28 cellular contexts compared by ENCODE assay signal in the genomic region with DNA sequence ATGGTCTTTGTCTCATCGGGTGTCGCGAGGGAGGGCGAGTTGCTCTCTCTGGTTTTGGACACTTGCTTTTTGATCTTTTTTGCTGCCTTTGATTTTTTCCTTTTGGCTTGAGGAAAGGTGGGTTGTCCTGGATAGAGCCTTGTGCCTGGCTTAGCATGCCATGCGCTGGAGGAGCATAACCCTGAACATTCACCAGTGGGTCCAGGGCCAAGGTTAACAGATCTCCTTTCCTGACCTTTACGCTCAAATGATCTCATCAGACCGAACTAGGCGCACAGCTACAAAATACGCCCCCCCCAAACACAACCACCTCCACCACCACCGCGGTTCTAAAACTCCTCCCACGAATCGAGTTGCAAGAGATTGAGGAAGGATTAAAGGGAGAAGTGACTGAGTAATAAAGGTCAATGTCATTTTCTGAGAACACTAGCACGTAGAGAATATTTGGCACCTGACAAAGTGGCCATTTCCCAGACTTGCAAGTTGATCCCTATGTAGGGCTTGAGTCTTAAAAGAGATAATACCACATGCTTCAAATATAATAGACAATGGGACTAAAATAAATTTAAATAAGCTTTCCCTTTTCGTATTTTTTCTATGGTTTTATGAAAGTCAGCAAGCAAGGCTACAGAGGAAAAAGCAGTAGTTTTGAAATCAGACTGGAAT. TPM values are rescaled to one million over a fixed set of nuclear protein-coding genes. Genes with fewer than 3 reads are reported as not detected.
"Had no signal": no experiment of that assay in that cellular context is flagged by ENCODE, and none has a peak within 500 bp of the region (broad histone marks: within the 10 kb centered on the region; RNA-seq: fewer than 3 reads in every experiment).

No MANE protein-coding gene starts in this region.

- H3K27me3 ChIP-seq: adrenal gland, body of pancreas, heart left ventricle had no signal

- H3K4me1 ChIP-seq: adrenal gland had no signal

- H3K4me3 ChIP-seq: adrenal gland, body of pancreas, heart left ventricle had no signal

- H3K36me3 ChIP-seq: adrenal gland, heart left ventricle had no signal

- H3K27ac ChIP-seq: adrenal gland, body of pancreas, heart left ventricle, VCaP had no signal

- DNase-seq: activated CD4-positive, alpha-beta T cell treated with anti-CD3 and anti-CD28 coated beads for 1 hour; activated CD4-positive, alpha-beta T cell treated with anti-CD3 and anti-CD28 coated beads for 4 hours; activated CD4-positive, alpha-beta T cell treated with anti-CD3 and anti-CD28 coated beads, Interleukin-2, amount 50 U/mL, for 1 hour; activated CD4-positive, alpha-beta T cell treated with anti-CD3 and anti-CD28 coated beads, Interleukin-2, amount 50 U/mL, for 48 hours; activated CD8-positive, alpha-beta memory T cell treated with anti-CD3 and anti-CD28 coated beads, Interleukin-2, amount 10 ng/mL, durations not matched to agents 7 days and 5 days; activated CD8-positive, alpha-beta memory T cell treated with anti-CD3 and anti-CD28 coated beads, Interleukin-2, amount 50 U/mL, for 4 hours; activated CD8-positive, alpha-beta T cell treated with anti-CD3 and anti-CD28 coated beads, Interleukin-2, amount 10 ng/mL, durations not matched to agents 7 days and 5 days; activated effector memory CD4-positive, alpha-beta T cell treated with anti-CD3 and anti-CD28 coated beads, Interleukin-2, amount 50 U/mL, for 16 hours; activated naive CD4-positive, alpha-beta T cell treated with anti-CD3 and anti-CD28 coated beads for 36 hours; activated naive CD8-positive, alpha-beta T cell treated with anti-CD3 and anti-CD28 coated beads for 36 hours; activated naive CD8-positive, alpha-beta T cell treated with anti-CD3 and anti-CD28 coated beads, Interleukin-2, amount 50 U/mL, for 24 hours; activated T-cell treated with anti-CD3 and anti-CD28 coated beads, Interleukin-2, amount 50 U/mL, for 1 hour; activated T-cell treated with anti-CD3 and anti-CD28 coated beads, Interleukin-2, amount 50 U/mL, for 48 hours; amygdala; aorta; body of pancreas; cortex of kidney; dermis blood vessel endothelial cell; effector CD4-positive, alpha-beta T cell; foreskin fibroblast; glutamatergic neuron; heart left ventricle; T-helper 1 cell; T-helper 17 cell; T1000 had no signal

- H3K9me3 ChIP-seq: adrenal gland, body of pancreas, heart left ventricle had no signal

RNA-seq across cellular contexts. Expression of a gene that starts 48.7 kb away (rescaled TPM):
- total RNA-seq: activated naive CD8-positive, alpha-beta T cell treated with anti-CD3 and anti-CD28 coated beads for 36 hours; activated T-helper 1 cell treated with anti-CD3 and anti-CD28 coated beads, Interleukin-12 subunit alpha, Interleukin-12 subunit beta, Interleukin-2, Interleukin-4 antibody, amounts not matched to agents 30 ng/mL and 10 ng/mL and 1 ng/mL, durations not matched to agents 14 hours and 24 hours and 36 hours had no signal
